10 cellular contexts compared by ENCODE assay signal in genomic region chr18:3508576-3509559, GRCh38. TPM values are rescaled to one million over a fixed set of nuclear protein-coding genes. Genes with fewer than 3 reads are reported as not detected.
DNase-seq lines count a peak whose midpoint lies in the region; ATAC-seq, FAIRE-seq and TF ChIP-seq lines count a peak whose summit lies in the region.
"Had no signal": no experiment of that assay in that cellular context is flagged by ENCODE, and none has a peak within 500 bp of the region (broad histone marks: within the 10 kb centered on the region; RNA-seq: fewer than 3 reads in every experiment).

No MANE protein-coding gene starts in this region.

- POLR2A ChIA-PET in HepG2 (lab: Yijun Ruan, JAX): no interaction called here

- no peak for TF ChIP-seq EP300 in HepG2 (IDR thresholded peaks at IDR 0.05; ENCODE audit: low read depth in 2 of 2, low read length in 2 of 2)
- no peak for TF ChIP-seq EP300 in HepG2 (CRISPR knock-in tag; IDR thresholded peaks at IDR 0.05; ENCODE audit: borderline replicate concordance)

- H3K9me3 ChIP-seq in HepG2 (ENCODE audit: low read length) (no peaks in the 10 kb centered on the region), right lobe of liver (no peaks in the 10 kb centered on the region), SK-N-MC (ENCODE audit: low read depth, low read length) (no peaks in the 10 kb centered on the region), aorta (ENCODE audit: control insufficient read depth, low read length) (no peaks in the 10 kb centered on the region)

- H3K36me3 ChIP-seq in HepG2 (replicated peaks in 1 of 2; ENCODE audit: control insufficient read depth in 1 of 2, insufficient read depth in 2 of 2, low read length in 2 of 2): no peaks in the 10 kb centered on the region
- H3K36me3 ChIP-seq in right lobe of liver: no peaks in the 10 kb centered on the region
- H3K36me3 ChIP-seq in SK-N-MC (ENCODE audit: insufficient read depth, low read length): no peaks in the 10 kb centered on the region
- H3K36me3 ChIP-seq in aorta (ENCODE audit: control insufficient read depth in 1 of 2, insufficient read depth in 2 of 2, low read length in 1 of 2): no peaks in the 10 kb centered on the region

- in situ Hi-C loops in HepG2 (cut with HindIII; ENCODE audit: extremely low pct_ligation_motif_present, low pct_unique_long_range_greater_than_20kb): no loop called here

- TF ChIP-seq CTCF in HepG2 (CRISPR knock-in tag; IDR thresholded peaks at IDR 0.05): no peak
- no peak for TF ChIP-seq CTCF in right lobe of liver (IDR thresholded peaks at IDR 0.05)

- intact Hi-C loops in HepG2 (cut with micrococcal nuclease; ENCODE audit: unreplicated experiment): no loop called here
- intact Hi-C loops in right lobe of liver (cut with DNase I): no loop called here
- intact Hi-C loops in aorta (cut with DNase I): loop anchor here in 1 of 2 donors (10.0 kb wide), 1 partner anchor 156 kb away; no protein-coding TSS in a partner anchor

- H4K20me1 ChIP-seq in HepG2 (ENCODE audit: insufficient read depth, low read length): no peaks in the 10 kb centered on the region

- H3K27me3 ChIP-seq in HepG2 (ENCODE audit: control insufficient read depth in 1 of 2, insufficient read depth in 2 of 2, low read length in 2 of 2): peaks cover 1 to 16% of the 10 kb centered on the region in 2 experiments; a peak in 1 of 5 replicates
- H3K27me3 ChIP-seq in right lobe of liver: no peaks in the 10 kb centered on the region
- H3K27me3 ChIP-seq in aorta (ENCODE audit: control insufficient read depth in 1 of 2, insufficient read depth in 2 of 2, low read length in 1 of 2): no peaks in the 10 kb centered on the region

- H3K27ac ChIP-seq in HepG2 (ENCODE audit: extremely low read length, insufficient read depth, low read length) (no peak overlapping the region), right lobe of liver (no peak overlapping the region), SK-N-MC (peak overlapping the region; percentile 64), aorta (ENCODE audit: low read depth in 1 of 2, low read length in 2 of 2) (no peak overlapping the region)

- ATAC-seq in HepG2 (peak; percentile 30; the same call in 1 of the 3 replicates), right lobe of liver (no peak), aorta (ENCODE audit: low FRiP score) (peak; percentile 47), HG02763 (IDR thresholded peaks at IDR 0.05; ENCODE audit: unreplicated experiment) (no peak), HG03439 (IDR thresholded peaks at IDR 0.05; ENCODE audit: unreplicated experiment) (no peak)

- DNase-seq in HepG2 (ENCODE audit: low spot score) (no peak), right lobe of liver (no peak), SK-N-MC (ENCODE audit: low read depth, low spot score) (no peak), left kidney (ENCODE audit: low read depth, low spot score) (peak; percentile 71), aorta (no peak), GM12892 (ENCODE audit: insufficient read length) (no peak)
- DNase-seq: activated CD4-positive, alpha-beta T cell treated with anti-CD3 and anti-CD28 coated beads, Interleukin-2, amount 10 ng/mL, durations not matched to agents 7 days and 5 days; NCI-H526 treated with DMSO at 0.1 percent for 48 hours had no signal

- H2AFZ ChIP-seq in HepG2 (ENCODE audit: low read length): no peak overlapping the region

- no peak overlapping the region for H3K4me2 ChIP-seq in HepG2 (ENCODE audit: low read depth, low read length)

- no peaks in the 10 kb centered on the region for H3K79me2 ChIP-seq in HepG2 (ENCODE audit: insufficient read depth, low read length)

- CTCF ChIA-PET in HepG2 (lab: Yijun Ruan, JAX; ENCODE audit: low intra/inter-chr PET ratio, low total read pairs): no interaction called here

- no peak for TF ChIP-seq RAD21 in HepG2 (CRISPR knock-in tag; IDR thresholded peaks at IDR 0.05)

- BruUV-seq in HepG2 (replicated peaks; lab: Mats Ljungman, UMichigan): no TSS peak

- 54% methylated on average over 16 of the region's 17 CpGs for WGBS in HepG2 (ENCODE audit: low lambda C conversion rate)
- WGBS in right lobe of liver (ENCODE audit: insufficient coverage, low coverage, low lambda C conversion rate, missing lambda C conversion rate): 61% methylated on average over 10 of the region's 17 CpGs
- WGBS in aorta, 2 donors: 73 to 79% methylated on average over 17 of the region's 17 CpGs

- H3K4me1 ChIP-seq in HepG2 (ENCODE audit: insufficient read depth, low read length) (no peaks in the 10 kb centered on the region), right lobe of liver (no peaks in the 10 kb centered on the region), aorta (ENCODE audit: control insufficient read depth in 1 of 2, insufficient read depth in 2 of 2, low read length in 2 of 2) (no peaks in the 10 kb centered on the region)

- H3K9ac ChIP-seq in HepG2 (ENCODE audit: insufficient read depth, low read depth, low read length) (no peak overlapping the region), SK-N-MC (ENCODE audit: insufficient read length) (no peak overlapping the region)

- H3K4me3 ChIP-seq in HepG2 (replicated peaks in 1 of 3; ENCODE audit: insufficient read depth in 1 of 3, low read depth in 2 of 3, low read length in 3 of 3) (no peak overlapping the region), right lobe of liver (no peak overlapping the region), SK-N-MC (peak overlapping the region; percentile 20), aorta (ENCODE audit: low read length in 2 of 2) (no peak overlapping the region)

- FAIRE-seq in HepG2 (lab: Jason Lieb, UNC): no peak
- no peak for FAIRE-seq in GM12892 (lab: Jason Lieb, UNC)

- no peak for TF ChIP-seq POLR2A in HepG2 (IDR thresholded peaks at IDR 0.05; ENCODE audit: insufficient read depth in 1 of 2, low read depth in 2 of 2, low read length in 2 of 2)
- no peak for TF ChIP-seq POLR2A in right lobe of liver (IDR thresholded peaks at IDR 0.05)
- TF ChIP-seq POLR2A in GM12892 (IDR thresholded peaks at IDR 0.05; ENCODE audit: low read depth, low read length): no peak

RNA-seq across cellular contexts. Expression of gene TGIF1, which starts 58.9 kb away (rescaled TPM):
- 44.0 and 50.0 TPM in 2 replicates for total RNA-seq in HepG2 (2016; rRNA removed; fragmentation: Illumina TruSeq; extraction: Trizol)
- total RNA-seq in HepG2 (2016; cell fraction: cytosol; rRNA removed; fragmentation: Illumina TruSeq; extraction: Trizol; ENCODE audit: low read depth): 15.3 and 17.9 TPM in 2 replicates
- total RNA-seq in HepG2 (2016; cell fraction: insoluble cytoplasmic fraction; rRNA removed; fragmentation: Illumina TruSeq; extraction: Trizol): 39.7 and 48.5 TPM in 2 replicates
- 31.9 and 33.8 TPM in 2 replicates for total RNA-seq in HepG2 (2016; cell fraction: membrane; rRNA removed; fragmentation: Illumina TruSeq; extraction: Trizol)
- total RNA-seq in HepG2 (2016; cell fraction: nucleus; rRNA removed; fragmentation: Illumina TruSeq; extraction: Trizol): 48.5 and 49.4 TPM in 2 replicates
- 76.1 and 76.3 TPM in 2 replicates for polyA plus RNA-seq in HepG2 (2011; rRNA removed)
- 82.7 and 83.0 TPM in 2 replicates for polyA plus RNA-seq in HepG2 (2011; cell fraction: cytosol; rRNA removed)
- polyA plus RNA-seq in HepG2 (2011; cell fraction: nucleus; rRNA removed): 170 and 172 TPM in 2 replicates
- polyA plus RNA-seq in HepG2 (2012): 35.4 and 51.3 TPM in 2 replicates
- polyA plus RNA-seq in HepG2 (2016; cell fraction: cytosol; fragmentation: Illumina TruSeq; extraction: Trizol; ENCODE audit: low read depth): 8.5 and 8.6 TPM in 2 replicates
- 37.9 and 44.1 TPM in 2 replicates for polyA plus RNA-seq in HepG2 (2016; cell fraction: insoluble cytoplasmic fraction; fragmentation: Illumina TruSeq; extraction: Trizol; ENCODE audit: low read depth)
- 16.3 and 18.7 TPM in 2 replicates for polyA plus RNA-seq in HepG2 (2016; cell fraction: membrane; fragmentation: Illumina TruSeq; extraction: Trizol; ENCODE audit: low read depth)
- polyA plus RNA-seq in HepG2 (2016; cell fraction: nucleus; fragmentation: Illumina TruSeq; extraction: Trizol; ENCODE audit: insufficient read depth, low read depth): 82.0 and 82.8 TPM in 2 replicates
- 89.5 and 113 TPM in 2 replicates for polyA minus RNA-seq in HepG2 (2011; rRNA and poly(A)+ RNA removed; ENCODE audit: low replicate concordance)
- 43.2 and 45.1 TPM in 2 replicates for polyA minus RNA-seq in HepG2 (2011; cell fraction: cytosol; rRNA and poly(A)+ RNA removed)
- polyA minus RNA-seq in HepG2 (2011; cell fraction: nucleus; rRNA and poly(A)+ RNA removed): 66.8 and 68.0 TPM in 2 replicates
- 10 to 100 TPM; 11.3 to 41.4 (median 22.3) TPM for total RNA-seq in right lobe of liver
- 10 to 100 TPM; 48.0 to 48.2 TPM for total RNA-seq in aorta
- 10 to 100 TPM; 34.7 to 35.1 TPM for polyA plus RNA-seq in aorta
- polyA plus RNA-seq in GM12892 (2012; ENCODE audit: missing spikeins): 0.53 TPM

Comparison
In these comparisons a context has a peak if more than half of its experiments do, and no peak if none do; other contexts are left out.
1. ATAC-seq: peak in HepG2 (single experiment) and aorta (single experiment); none in right lobe of liver (0 of 4), HG02763 (single experiment) and HG03439 (single experiment).